Comparison of ENCODE assay signal across 21 cellular contexts in the genomic region with DNA sequence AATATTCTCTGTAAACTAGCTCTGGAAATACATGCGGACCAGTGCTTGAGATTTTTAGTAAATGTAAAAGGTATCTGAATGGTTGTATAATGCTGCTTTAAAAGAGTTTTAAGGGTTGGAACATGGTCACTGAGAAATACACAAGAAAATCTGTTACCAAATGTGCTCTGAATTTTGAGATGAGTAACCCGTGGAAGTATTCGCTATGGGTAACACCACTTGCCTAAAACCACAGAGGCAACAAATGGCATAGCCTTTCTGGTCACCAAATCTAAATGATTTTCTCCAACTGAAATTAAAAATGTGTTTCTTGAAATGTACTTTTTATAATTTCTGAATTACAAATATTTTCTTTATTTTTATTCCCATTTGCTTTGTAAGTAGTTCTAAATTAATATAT.
"Had no signal": no experiment of that assay in that cellular context is flagged by ENCODE, and none has a peak within 500 bp of the region (broad histone marks: within the 10 kb centered on the region; RNA-seq: fewer than 3 reads in every experiment).

No MANE protein-coding gene starts in this region.

- ATAC-seq: activated T-cell treated with anti-CD3 and anti-CD28 coated beads, Interleukin-2, amount 50 U/mL, for 4 hours; T-helper 17 cell had no signal

- H3K36me3 ChIP-seq: breast epithelium had no signal

- H3K9me3 ChIP-seq: breast epithelium had no signal

- H3K27ac ChIP-seq: breast epithelium, VCaP had no signal

- H3K4me1 ChIP-seq: breast epithelium had no signal

- DNase-seq: activated CD4-positive, alpha-beta memory T cell treated with anti-CD3 and anti-CD28 coated beads for 36 hours; activated CD4-positive, alpha-beta T cell treated with anti-CD3 and anti-CD28 coated beads, Interleukin-2, amount 10 ng/mL, durations not matched to agents 7 days and 5 days; activated CD4-positive, CD25-positive, alpha-beta regulatory T cell; activated CD8-positive, alpha-beta memory T cell treated with anti-CD3 and anti-CD28 coated beads for 24 hours; activated effector memory CD4-positive, alpha-beta T cell treated with anti-CD3 and anti-CD28 coated beads, Interleukin-2, amount 50 U/mL, for 16 hours; activated naive CD4-positive, alpha-beta T cell treated with anti-CD3 and anti-CD28 coated beads for 36 hours; activated naive CD8-positive, alpha-beta T cell treated with anti-CD3 and anti-CD28 coated beads for 36 hours; activated T-cell treated with anti-CD3 and anti-CD28 coated beads, Interleukin-2, amount 50 U/mL, for 4 hours; caudate nucleus; Karpas-422; NCI-H1417; NCI-H2029; NCI-H2107; NCI-H2171 treated with DMSO at 0.1 percent for 48 hours; NCI-H226; NCI-H82; SIG-M5; T-helper 17 cell; T-helper 9 cell had no signal

- H3K27me3 ChIP-seq: breast epithelium had no signal

- H3K4me3 ChIP-seq: breast epithelium had no signal
